ENCODE assay signal across 8 cellular contexts in genomic region chr11:32829157-32829679, GRCh38. TPM values are rescaled to one million over a fixed set of nuclear protein-coding genes. Genes with fewer than 3 reads are reported as not detected.
DNase-seq lines count a peak whose midpoint lies in the region; ATAC-seq and TF ChIP-seq lines count a peak whose summit lies in the region.

No MANE protein-coding gene starts in this region.

- H3K27ac ChIP-seq in breast epithelium (peak overlapping the region; percentile 76 to 89), upper lobe of right lung (peak overlapping the region; percentile 78)

- peak overlapping the region; percentile 53 for H3K4me2 ChIP-seq in Loucy (ENCODE audit: low read depth, low read length, poor library complexity, severe bottlenecking)

- H4K20me1 ChIP-seq in Loucy (ENCODE audit: insufficient read depth, low read length, poor library complexity, severe bottlenecking) = no peaks in the 10 kb centered on the region

- no peak for DNase-seq in breast epithelium (ENCODE audit: low spot score in 2 of 2)
- peak; percentile 21 for DNase-seq in medulla oblongata (ENCODE audit: extremely low spot score)
- DNase-seq in upper lobe of right lung = no peak
- no peak for DNase-seq in NCI-H1436 (lab: John Stamatoyannopoulos, UW)
- DNase-seq in cortex of kidney (lab: John Stamatoyannopoulos, UW) = no peak

- H2AFZ ChIP-seq in Loucy (ENCODE audit: low read length) = peak overlapping the region; percentile 87

- H3K4me1 ChIP-seq in Loucy (ENCODE audit: insufficient read depth, low read length, poor library complexity, severe bottlenecking) (peaks cover 4% of the 10 kb centered on the region), breast epithelium (no peaks in the 10 kb centered on the region), upper lobe of right lung (peaks cover 7% of the 10 kb centered on the region)

- ATAC-seq in GM21529 (IDR thresholded peaks at IDR 0.05; ENCODE audit: unreplicated experiment) (peak; percentile 53), upper lobe of right lung (no peak)

- H3K36me3 ChIP-seq in Loucy (ENCODE audit: insufficient read depth, low read length) (no peaks in the 10 kb centered on the region), breast epithelium (no peaks in the 10 kb centered on the region), upper lobe of right lung (no peaks in the 10 kb centered on the region)

- intact Hi-C loops in breast epithelium (cut with DNase I; ENCODE audit: low total_unique reads) = no loop called here
- intact Hi-C loops in upper lobe of right lung (cut with DNase I) = no loop called here

- no peaks in the 10 kb centered on the region for H3K27me3 ChIP-seq in Loucy (ENCODE audit: insufficient read depth, low read length, poor library complexity, severe bottlenecking)
- H3K27me3 ChIP-seq in breast epithelium = no peaks in the 10 kb centered on the region
- no peaks in the 10 kb centered on the region for H3K27me3 ChIP-seq in upper lobe of right lung

- H3K4me3 ChIP-seq in GM12875 (ENCODE audit: low read depth, low read length) = peak overlapping the region; percentile 78
- peak overlapping the region; percentile 68 for H3K4me3 ChIP-seq in Loucy (ENCODE audit: low read length, poor library complexity, severe bottlenecking)
- peak overlapping the region; percentile 53 to 76 (median 75) for H3K4me3 ChIP-seq in breast epithelium
- H3K4me3 ChIP-seq in upper lobe of right lung = peak overlapping the region; percentile 73

- H3K9me3 ChIP-seq in Loucy (ENCODE audit: insufficient read depth, low read depth, low read length) (no peaks in the 10 kb centered on the region), breast epithelium (no peaks in the 10 kb centered on the region), upper lobe of right lung (no peaks in the 10 kb centered on the region)

- peak overlapping the region; percentile 15 for H3K9ac ChIP-seq in Loucy (ENCODE audit: low read depth, low read length, poor library complexity, severe bottlenecking)

- H3K9me2 ChIP-seq in Loucy (replicated peaks; ENCODE audit: low read depth, low read length) = no peaks in the 10 kb centered on the region

- H3F3A ChIP-seq in Loucy (ENCODE audit: low read depth) = no peaks in the 10 kb centered on the region

- no peaks in the 10 kb centered on the region for H3K79me2 ChIP-seq in Loucy (ENCODE audit: insufficient read depth, low read length)

- TF ChIP-seq CTCF in GM12875 (IDR thresholded peaks at IDR 0.05; ENCODE audit: borderline replicate concordance, insufficient read depth, low read depth, low read length) = no peak
- TF ChIP-seq CTCF in Loucy (conservative IDR thresholded peaks at IDR 0.05; ENCODE audit: low read length) = no peak
- no peak for TF ChIP-seq CTCF in breast epithelium (IDR thresholded peaks at IDR 0.05)
- no peak for TF ChIP-seq CTCF in upper lobe of right lung (IDR thresholded peaks at IDR 0.05)

- TF ChIP-seq POLR2A in breast epithelium (IDR thresholded peaks at IDR 0.05) = no peak

RNA-seq across cellular contexts. Expression of gene PRRG4, which starts 0.5 kb away (rescaled TPM):
- total RNA-seq in breast epithelium (10 to 100 TPM in 1 of 3 donors, 1 to 10 TPM in 2; 2.2 to 25.5 (median 9.5) TPM), upper lobe of right lung (12.6 TPM)

RNA-seq across cellular contexts. Expression of gene CCDC73, which starts 34.8 kb away (rescaled TPM):
- total RNA-seq in breast epithelium (under 1 TPM in 2 of 3 donors, not detected in 1; 0.15 to 0.33 TPM), upper lobe of right lung (not detected)
